30 cellular contexts compared by ENCODE assay signal in the genomic region with DNA sequence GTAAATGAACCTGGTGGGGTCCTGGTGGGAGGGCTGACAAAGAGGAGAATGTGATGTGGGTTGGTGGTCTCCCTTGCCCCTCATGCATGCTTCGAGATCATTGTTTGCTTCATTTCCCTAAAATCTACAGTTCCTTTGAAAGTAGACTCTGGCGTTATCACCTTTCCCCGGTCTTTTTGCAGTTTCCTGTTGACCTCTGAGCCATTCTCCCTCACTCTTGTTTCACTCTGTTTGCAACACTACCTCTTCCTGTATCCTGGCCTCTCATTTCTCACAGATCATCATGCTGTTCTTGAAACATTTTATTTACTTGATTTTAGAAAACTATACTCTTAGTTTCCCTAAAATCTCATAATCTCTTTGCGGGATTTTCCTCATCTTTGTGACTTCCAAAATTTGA.
DNase-seq lines count a peak whose midpoint lies in the region; ATAC-seq and TF ChIP-seq lines count a peak whose summit lies in the region.
"Had no signal": no experiment of that assay in that cellular context is flagged by ENCODE, and none has a peak within 500 bp of the region (broad histone marks: within the 10 kb centered on the region; RNA-seq: fewer than 3 reads in every experiment).

No MANE protein-coding gene starts in this region.

- intact Hi-C loops in activated CD4-positive, alpha-beta T cell treated with anti-CD3 and anti-CD28 coated beads for 36 hours (cut with DNase I, micrococcal nuclease): no loop called here
- intact Hi-C loops in aorta (cut with DNase I): no loop called here

- no peaks in the 10 kb centered on the region for H3K27me3 Mint-ChIP-seq in activated CD4-positive, alpha-beta T cell treated with anti-CD3 and anti-CD28 coated beads for 36 hours
- H3K27me3 Mint-ChIP-seq in T-helper 2 cell treated with Interferon-gamma antibody and Interleukin-4, amounts not matched to agents 5 μg/mL and 100 μg/mL, for 36 hours (ENCODE audit: low read depth): no peaks in the 10 kb centered on the region
- H3K27me3 Mint-ChIP-seq in chondrocyte (ENCODE audit: low read depth): no peaks in the 10 kb centered on the region
- H3K27me3 Mint-ChIP-seq in mesothelial cell of epicardium (ENCODE audit: low read depth): no peaks in the 10 kb centered on the region
- H3K27me3 Mint-ChIP-seq: CD4-positive, alpha-beta T cell had no signal

- no peaks in the 10 kb centered on the region for H3K36me3 Mint-ChIP-seq in activated CD4-positive, alpha-beta T cell treated with anti-CD3 and anti-CD28 coated beads for 36 hours (ENCODE audit: low read depth)
- peaks cover 5% of the 10 kb centered on the region for H3K36me3 Mint-ChIP-seq in T-helper 2 cell treated with Interferon-gamma antibody and Interleukin-4, amounts not matched to agents 5 μg/mL and 100 μg/mL, for 36 hours (ENCODE audit: low read depth)
- H3K36me3 Mint-ChIP-seq in chondrocyte (ENCODE audit: low read depth) (peaks cover 23% of the 10 kb centered on the region), mesothelial cell of epicardium (peaks cover 9% of the 10 kb centered on the region)

- H3K27ac ChIP-seq in aorta (ENCODE audit: low read depth in 1 of 2, low read length in 2 of 2): no peak overlapping the region
- H3K27ac ChIP-seq: adrenal gland, left ventricle myocardium inferior, neutrophil, Peyer's patch, thoracic aorta, uterus had no signal

- H3K4me1 ChIP-seq in aorta (ENCODE audit: control insufficient read depth in 1 of 2, insufficient read depth in 2 of 2, low read length in 2 of 2): no peaks in the 10 kb centered on the region
- H3K4me1 ChIP-seq: adrenal gland, Peyer's patch, uterus had no signal

- 81 to 84% methylated on average over 4 of the region's 4 CpGs for WGBS in aorta, 2 donors

- H3K4me1 Mint-ChIP-seq in activated CD4-positive, alpha-beta T cell treated with anti-CD3 and anti-CD28 coated beads for 36 hours: peaks cover 2% of the 10 kb centered on the region
- peaks cover 16% of the 10 kb centered on the region for H3K4me1 Mint-ChIP-seq in T-helper 2 cell treated with Interferon-gamma antibody and Interleukin-4, amounts not matched to agents 5 μg/mL and 100 μg/mL, for 36 hours (ENCODE audit: low read depth)
- H3K4me1 Mint-ChIP-seq in chondrocyte (ENCODE audit: low read depth) (peaks cover 17% of the 10 kb centered on the region), mesothelial cell of epicardium (peaks cover 72% of the 10 kb centered on the region)

- H3K27me3 ChIP-seq in aorta (ENCODE audit: control insufficient read depth in 1 of 2, insufficient read depth in 2 of 2, low read length in 1 of 2): no peaks in the 10 kb centered on the region
- H3K27me3 ChIP-seq: adrenal gland, neutrophil, Peyer's patch, uterus had no signal

- no peaks in the 10 kb centered on the region for H3K9me3 ChIP-seq in aorta (ENCODE audit: control insufficient read depth, low read length)
- H3K9me3 ChIP-seq: adrenal gland, left ventricle myocardium inferior, neutrophil, Peyer's patch, thoracic aorta, uterus had no signal

- no peak overlapping the region for H3K4me3 Mint-ChIP-seq in activated CD4-positive, alpha-beta T cell treated with anti-CD3 and anti-CD28 coated beads for 36 hours
- no peak overlapping the region for H3K4me3 Mint-ChIP-seq in T-helper 2 cell treated with Interferon-gamma antibody and Interleukin-4, amounts not matched to agents 5 μg/mL and 100 μg/mL, for 36 hours
- H3K4me3 Mint-ChIP-seq in chondrocyte (ENCODE audit: unreplicated experiment) (no peak overlapping the region), mesothelial cell of epicardium (no peak overlapping the region)
- H3K4me3 Mint-ChIP-seq: brain; CD4-positive, alpha-beta T cell had no signal

- H3K9me3 Mint-ChIP-seq in activated CD4-positive, alpha-beta T cell treated with anti-CD3 and anti-CD28 coated beads for 36 hours (ENCODE audit: low read depth): no peaks in the 10 kb centered on the region
- no peaks in the 10 kb centered on the region for H3K9me3 Mint-ChIP-seq in T-helper 2 cell treated with Interferon-gamma antibody and Interleukin-4, amounts not matched to agents 5 μg/mL and 100 μg/mL, for 36 hours
- no peaks in the 10 kb centered on the region for H3K9me3 Mint-ChIP-seq in chondrocyte (ENCODE audit: low read depth)
- H3K9me3 Mint-ChIP-seq in mesothelial cell of epicardium: no peaks in the 10 kb centered on the region
- H3K9me3 Mint-ChIP-seq: brain; CD4-positive, alpha-beta T cell had no signal

- H3K4me3 ChIP-seq in aorta (ENCODE audit: low read length in 2 of 2): no peak overlapping the region
- H3K4me3 ChIP-seq: adrenal gland, left ventricle myocardium inferior, Peyer's patch, thoracic aorta, uterus had no signal

- CTCF ChIA-PET in activated CD4-positive, alpha-beta T cell treated with anti-CD3 and anti-CD28 coated beads for 36 hours (lab: Charles Lee): no interaction called here

- peak overlapping the region; percentile 6 for H3K27ac Mint-ChIP-seq in activated CD4-positive, alpha-beta T cell treated with anti-CD3 and anti-CD28 coated beads for 36 hours
- H3K27ac Mint-ChIP-seq in T-helper 2 cell treated with Interferon-gamma antibody and Interleukin-4, amounts not matched to agents 5 μg/mL and 100 μg/mL, for 36 hours: peak overlapping the region; percentile 4
- H3K27ac Mint-ChIP-seq in chondrocyte (ENCODE audit: unreplicated experiment): peak overlapping the region; percentile 28
- H3K27ac Mint-ChIP-seq in mesothelial cell of epicardium: peak overlapping the region; percentile 86
- H3K27ac Mint-ChIP-seq: brain; CD4-positive, alpha-beta T cell had no signal

- no peak for TF ChIP-seq CTCF in chondrocyte (IDR thresholded peaks at IDR 0.05)
- no peak for TF ChIP-seq CTCF in mesothelial cell of epicardium (IDR thresholded peaks at IDR 0.05; ENCODE audit: unreplicated experiment)

- H3K36me3 ChIP-seq in aorta (ENCODE audit: control insufficient read depth in 1 of 2, insufficient read depth in 2 of 2, low read length in 1 of 2): peaks cover 0 to 2% of the 10 kb centered on the region in 2 donors
- H3K36me3 ChIP-seq: adrenal gland, neutrophil, uterus had no signal

- DNase-seq in activated CD4-positive, alpha-beta T cell treated with anti-CD3 and anti-CD28 coated beads for 36 hours: no peak
- no peak for DNase-seq in activated CD4-positive, alpha-beta T cell treated with anti-CD3 and anti-CD28 coated beads for 1 hour
- no peak for DNase-seq in T-helper 2 cell treated with Interferon-gamma antibody and Interleukin-4, amounts not matched to agents 5 μg/mL and 100 μg/mL, for 36 hours (ENCODE audit: low spot score)
- DNase-seq in chondrocyte (ENCODE audit: low spot score) (no peak), mesothelial cell of epicardium (ENCODE audit: low spot score in 2 of 2, unreplicated experiment in 2 of 2) (no peak), aorta (no peak), NCI-H1092 (lab: John Stamatoyannopoulos, UW) (no peak)
- DNase-seq: 8988T; activated CD4-positive, alpha-beta T cell treated with anti-CD3 and anti-CD28 coated beads, Interleukin-2, amount 50 U/mL, for 1 hour; activated naive CD4-positive, alpha-beta T cell; activated T-cell treated with anti-CD3 and anti-CD28 coated beads, Interleukin-2, amount 50 U/mL, for 48 hours; adrenal gland; AML-193; CD4-positive, alpha-beta T cell; effector CD8-positive, alpha-beta T cell; glutamatergic neuron; left ventricle myocardium inferior; NCI-H1694; NCI-H774; Peyer's patch; right cardiac atrium; SHP77; stimulated activated CD4-positive, alpha-beta T cell treated with anti-CD3 and anti-CD28 coated beads, Interleukin-1b, Interleukin-23, amount 100 ng/mL, for 48 hours; stimulated activated naive CD8-positive, alpha-beta T cell treated with anti-CD3 and anti-CD28 coated beads, Interleukin-15, Interleukin-2, amounts not matched to agents 100 U/mL and 50 U/mL, for 24 hours; uterus had no signal

- ATAC-seq in activated CD4-positive, alpha-beta T cell treated with anti-CD3 and anti-CD28 coated beads for 36 hours: no peak
- no peak for ATAC-seq in aorta (ENCODE audit: low FRiP score)
- ATAC-seq in HG03159 (IDR thresholded peaks at IDR 0.05; ENCODE audit: unreplicated experiment): no peak
- ATAC-seq: HepG2; right cardiac atrium; stimulated activated naive CD8-positive, alpha-beta T cell treated with anti-CD3 and anti-CD28 coated beads, Interleukin-15, Interleukin-2, amounts not matched to agents 100 U/mL and 50 U/mL, for 24 hours had no signal

- POLR2A ChIA-PET in activated CD4-positive, alpha-beta T cell treated with anti-CD3 and anti-CD28 coated beads for 36 hours (lab: Charles Lee): no interaction called here

Comparison
In these comparisons a context has a peak if more than half of its experiments do, and no peak if none do; other contexts are left out.
1. H3K27ac Mint-ChIP-seq: peak in every context shown above with its lines; median percentile 86 in mesothelial cell of epicardium; 28 in chondrocyte; 6 in activated CD4-positive, alpha-beta T cell treated with anti-CD3 and anti-CD28 coated beads for 36 hours; 4 in T-helper 2 cell treated with Interferon-gamma antibody and Interleukin-4, amounts not matched to agents 5 μg/mL and 100 μg/mL, for 36 hours.